In genomic region chr3:143447491-143447890, GRCh38 we compare ENCODE assay signal across 8 cellular contexts.
"Had no signal": no experiment of that assay in that cellular context is flagged by ENCODE, and none has a peak within 500 bp of the region (broad histone marks: within the 10 kb centered on the region; RNA-seq: fewer than 3 reads in every experiment).

No MANE protein-coding gene starts in this region.

- H3K4me1 Mint-ChIP-seq: H9 had no signal

- DNase-seq: H9, HCEC 1CT, KG1 had no signal

- H3K27ac Mint-ChIP-seq: GM23338, IgD-negative memory B cell had no signal

- H3K4me3 Mint-ChIP-seq: GM23338, H9, IgD-negative memory B cell had no signal

- ATAC-seq: GM23338 had no signal

- FAIRE-seq: H1, H54 had no signal

- H3K9me3 Mint-ChIP-seq: GM23338, H9, IgD-negative memory B cell had no signal

- H2AFZ ChIP-seq: GM23338 had no signal

- H3K27me3 Mint-ChIP-seq: IgD-negative memory B cell had no signal

- H3K4me3 ChIP-seq: GM23338 had no signal

- H3K27ac ChIP-seq: HL-60 had no signal

- H3K4me2 ChIP-seq: GM23338 had no signal
